Comparison of ENCODE assay signal across 8 cellular contexts in genomic region chr15:78914027-78914764, GRCh38. TPM values are rescaled to one million over a fixed set of nuclear protein-coding genes. Genes with fewer than 3 reads are reported as not detected.
DNase-seq lines count a peak whose midpoint lies in the region; ATAC-seq and TF ChIP-seq lines count a peak whose summit lies in the region.

No MANE protein-coding gene starts in this region.

- TF ChIP-seq CTCF in RWPE1 (conservative IDR thresholded peaks at IDR 0.05; ENCODE audit: low read depth) (peak; percentile 44), fibroblast of villous mesenchyme (IDR thresholded peaks at IDR 0.05; ENCODE audit: insufficient read depth, low read depth, low read length) (peak; percentile 51), osteocyte (IDR thresholded peaks at IDR 0.05) (peak; percentile 39)

- ATAC-seq in GM19035 (IDR thresholded peaks at IDR 0.05; ENCODE audit: unreplicated experiment) (no peak), HG02870 (IDR thresholded peaks at IDR 0.05; ENCODE audit: unreplicated experiment) (no peak)

- CTCF ChIA-PET in RWPE1 (lab: Yijun Ruan, JAX), result interaction anchor here (0.7 to 1.6 kb wide), 3 partner anchors 11 to 212 kb away, joined by 3 to 6 read pairs (median 3); no protein-coding TSS in a partner anchor
- CTCF ChIA-PET in CD8-positive, alpha-beta memory T cell (lab: Charles Lee), result no interaction called here
- CTCF ChIA-PET in activated CD4-positive, alpha-beta T cell treated with anti-CD3 and anti-CD28 coated beads, Interleukin-2, amount 10 ng/mL, durations not matched to agents 7 days and 5 days (lab: Charles Lee), result interaction anchor here (0.6 to 1.1 kb wide), 2 partner anchors 8 to 1594 kb away, joined by 3 read pairs; no protein-coding TSS in a partner anchor

- peaks cover 47% of the 10 kb centered on the region for H3K36me3 Mint-ChIP-seq in osteocyte (ENCODE audit: unreplicated experiment)
- H3K36me3 Mint-ChIP-seq in CD8-positive, alpha-beta memory T cell, result peaks cover 0 to 80% (median 16%) of the 10 kb centered on the region in 3 donors
- peaks cover 39% of the 10 kb centered on the region for H3K36me3 Mint-ChIP-seq in activated CD4-positive, alpha-beta T cell treated with anti-CD3 and anti-CD28 coated beads, Interleukin-2, amount 10 ng/mL, durations not matched to agents 7 days and 5 days (ENCODE audit: low read depth)

- H3K4me1 ChIP-seq in CD8-positive, alpha-beta memory T cell (ENCODE audit: insufficient read depth, low read length), result no peaks in the 10 kb centered on the region

- H3K9me3 ChIP-seq in CD8-positive, alpha-beta memory T cell (ENCODE audit: low read length), result no peaks in the 10 kb centered on the region

- no peaks in the 10 kb centered on the region for H3K9me3 Mint-ChIP-seq in osteocyte (ENCODE audit: unreplicated experiment)
- H3K9me3 Mint-ChIP-seq in CD8-positive, alpha-beta memory T cell, result no peaks in the 10 kb centered on the region
- no peaks in the 10 kb centered on the region for H3K9me3 Mint-ChIP-seq in activated CD4-positive, alpha-beta T cell treated with anti-CD3 and anti-CD28 coated beads, Interleukin-2, amount 10 ng/mL, durations not matched to agents 7 days and 5 days

- H3K4me3 ChIP-seq in fibroblast of villous mesenchyme (ENCODE audit: low read depth, low read length), result no peak overlapping the region
- no peak overlapping the region for H3K4me3 ChIP-seq in CD8-positive, alpha-beta memory T cell (ENCODE audit: low read length)

- peaks cover 13% of the 10 kb centered on the region for H3K4me1 Mint-ChIP-seq in osteocyte (ENCODE audit: unreplicated experiment)
- peaks cover 22 to 34% (median 31%) of the 10 kb centered on the region in 3 donors for H3K4me1 Mint-ChIP-seq in CD8-positive, alpha-beta memory T cell
- H3K4me1 Mint-ChIP-seq in activated CD4-positive, alpha-beta T cell treated with anti-CD3 and anti-CD28 coated beads, Interleukin-2, amount 10 ng/mL, durations not matched to agents 7 days and 5 days, result peaks cover 26% of the 10 kb centered on the region

- POLR2A ChIA-PET in RWPE1 (lab: Yijun Ruan, JAX; ENCODE audit: low non-redundant PET), result no interaction called here
- POLR2A ChIA-PET in CD8-positive, alpha-beta memory T cell (lab: Charles Lee), result no interaction called here
- POLR2A ChIA-PET in activated CD4-positive, alpha-beta T cell treated with anti-CD3 and anti-CD28 coated beads, Interleukin-2, amount 10 ng/mL, durations not matched to agents 7 days and 5 days (lab: Charles Lee), result no interaction called here

- H3K27me3 Mint-ChIP-seq in osteocyte (ENCODE audit: unreplicated experiment), result no peaks in the 10 kb centered on the region
- H3K27me3 Mint-ChIP-seq in CD8-positive, alpha-beta memory T cell, result no peaks in the 10 kb centered on the region
- no peaks in the 10 kb centered on the region for H3K27me3 Mint-ChIP-seq in activated CD4-positive, alpha-beta T cell treated with anti-CD3 and anti-CD28 coated beads, Interleukin-2, amount 10 ng/mL, durations not matched to agents 7 days and 5 days

- H3K4me3 Mint-ChIP-seq in osteocyte (ENCODE audit: unreplicated experiment), result no peak overlapping the region
- H3K4me3 Mint-ChIP-seq in CD8-positive, alpha-beta memory T cell, result no peak overlapping the region
- H3K4me3 Mint-ChIP-seq in activated CD4-positive, alpha-beta T cell treated with anti-CD3 and anti-CD28 coated beads, Interleukin-2, amount 10 ng/mL, durations not matched to agents 7 days and 5 days, result no peak overlapping the region

- H3K36me3 ChIP-seq in CD8-positive, alpha-beta memory T cell (ENCODE audit: insufficient read depth, low read length), result peaks cover 30% of the 10 kb centered on the region

- DNase-seq in EH (ENCODE audit: low read depth) (peak; percentile 34), RWPE1 (ENCODE audit: low spot score) (peak; percentile 45), fibroblast of villous mesenchyme (ENCODE audit: low read depth) (peak; percentile 60), osteocyte (ENCODE audit: extremely low spot score, unreplicated experiment) (peak; percentile 64)
- no peak for DNase-seq in CD8-positive, alpha-beta memory T cell
- DNase-seq in activated CD4-positive, alpha-beta T cell treated with anti-CD3 and anti-CD28 coated beads, Interleukin-2, amount 10 ng/mL, durations not matched to agents 7 days and 5 days, result no peak

- peak overlapping the region; percentile 59 for H3K27ac Mint-ChIP-seq in osteocyte (ENCODE audit: unreplicated experiment)
- peak overlapping the region in 2 of 8 donors; percentile 73 to 77 for H3K27ac Mint-ChIP-seq in CD8-positive, alpha-beta memory T cell
- no peak overlapping the region for H3K27ac Mint-ChIP-seq in activated CD4-positive, alpha-beta T cell treated with anti-CD3 and anti-CD28 coated beads, Interleukin-2, amount 10 ng/mL, durations not matched to agents 7 days and 5 days

- H3K27ac ChIP-seq in RWPE1, result peak overlapping the region; percentile 72
- no peak overlapping the region for H3K27ac ChIP-seq in CD8-positive, alpha-beta memory T cell (ENCODE audit: low read depth, low read length)

- H3K27me3 ChIP-seq in CD8-positive, alpha-beta memory T cell (ENCODE audit: insufficient read depth, low read length, poor library complexity, severe bottlenecking), result no peaks in the 10 kb centered on the region

RNA-seq across cellular contexts. Expression of gene CTSH, which starts 30.6 kb away (rescaled TPM):
- total RNA-seq in fibroblast of villous mesenchyme (15.1 and 22.9 TPM in 2 replicates), osteocyte (6.1 and 6.4 TPM in 2 replicates)
- 1 to 10 TPM; 8.1 to 9.8 TPM for total RNA-seq in CD8-positive, alpha-beta memory T cell
- 68.7 TPM for polyA plus RNA-seq in CD8-positive, alpha-beta memory T cell
- total RNA-seq in activated CD4-positive, alpha-beta T cell treated with anti-CD3 and anti-CD28 coated beads, Interleukin-2, amount 10 ng/mL, durations not matched to agents 7 days and 5 days, result 10 to 100 TPM; 46.7 to 54.8 TPM

RNA-seq across cellular contexts. Expression of gene MORF4L1, which starts 41.5 kb away (rescaled TPM):
- total RNA-seq in fibroblast of villous mesenchyme (366 and 480 TPM in 2 replicates), osteocyte (466 and 488 TPM in 2 replicates)
- total RNA-seq in CD8-positive, alpha-beta memory T cell, result 100 to 1,000 TPM; 243 to 269 TPM
- polyA plus RNA-seq in CD8-positive, alpha-beta memory T cell, result 272 TPM
- 100 to 1,000 TPM; 225 to 274 TPM for total RNA-seq in activated CD4-positive, alpha-beta T cell treated with anti-CD3 and anti-CD28 coated beads, Interleukin-2, amount 10 ng/mL, durations not matched to agents 7 days and 5 days

Comparison
In these comparisons a context has a peak if more than half of its experiments do, and no peak if none do; other contexts are left out.
1. DNase-seq: peak in EH (single experiment), RWPE1 (single experiment), fibroblast of villous mesenchyme (single experiment) and osteocyte (single experiment); none in CD8-positive, alpha-beta memory T cell (0 of 5) and activated CD4-positive, alpha-beta T cell treated with anti-CD3 and anti-CD28 coated beads, Interleukin-2, amount 10 ng/mL, durations not matched to agents 7 days and 5 days (single experiment).
2. Peak in every context shown above with its lines, with median percentiles within 50 percentile points of each other: CTCF ChIP-seq.